In genomic region chr7:155644178-155644970, GRCh38 we compare ENCODE assay signal across 8 cellular contexts. TPM values are rescaled to one million over a fixed set of nuclear protein-coding genes. Genes with fewer than 3 reads are reported as not detected.
DNase-seq lines count a peak whose midpoint lies in the region; ATAC-seq, FAIRE-seq and TF ChIP-seq lines count a peak whose summit lies in the region.

TSS of gene RBM33 (plus strand) at chr7:155644661. CDS start at chr7:155644877, 216 bp downstream.

- H3K4me3 ChIP-seq in WERI-Rb-1 (ENCODE audit: low read depth, low read length), result peak within 1 kb of the TSS; percentile 77
- H3K4me3 ChIP-seq in breast epithelium, result peak within 1 kb of the TSS; percentile 97 to 100 (median 100)
- H3K4me3 ChIP-seq in small intestine (ENCODE audit: low read depth in 1 of 2, low read length in 2 of 2), result peak within 1 kb of the TSS; percentile 97 to 99

- H3K4me1 ChIP-seq in breast epithelium, result peaks cover 3 to 6% of the 10 kb centered on the region in 2 donors
- H3K4me1 ChIP-seq in small intestine (ENCODE audit: control insufficient read depth in 2 of 2, insufficient read depth in 1 of 2, low read depth in 1 of 2, low read length in 1 of 2), result peaks cover 0 to 4% of the 10 kb centered on the region in 2 donors

- FAIRE-seq in small intestine (lab: Jason Lieb, UNC), result no peak

- no peak for TF ChIP-seq POLR2A in breast epithelium (IDR thresholded peaks at IDR 0.05)

- H3K27ac ChIP-seq in WERI-Rb-1 (peak within 1 kb of the TSS; percentile 96), breast epithelium (peak within 1 kb of the TSS; percentile 98 to 99), small intestine (ENCODE audit: low read depth in 1 of 2, low read length in 1 of 2) (peak within 1 kb of the TSS; percentile 97 to 99)

- in situ Hi-C loops in ACHN (cut with HindIII; ENCODE audit: low pct_ligation_motif_present, low pct_unique_long_range_greater_than_20kb, low sequenced_read_pairs), result no loop called here

- H3K27me3 ChIP-seq in WERI-Rb-1 (ENCODE audit: insufficient read depth, low read depth, severe bottlenecking) (no peaks in the 10 kb centered on the region), breast epithelium (no peaks in the 10 kb centered on the region), small intestine (ENCODE audit: control insufficient read depth in 2 of 2, insufficient read depth in 2 of 2, low read length in 2 of 2) (no peaks in the 10 kb centered on the region)

- WGBS in small intestine, 3 donors, result 0% methylated on average over 47 to 85 of the region's 85 CpGs

- intact Hi-C loops in breast epithelium (cut with DNase I; ENCODE audit: low total_unique reads), result no loop called here

- TF ChIP-seq CTCF in WERI-Rb-1 (IDR thresholded peaks at IDR 0.05; ENCODE audit: low read depth, low read length), result no peak
- no peak for TF ChIP-seq CTCF in breast epithelium (IDR thresholded peaks at IDR 0.05)

- H3K9me3 ChIP-seq in WERI-Rb-1 (ENCODE audit: severe bottlenecking), result peaks cover 10% of the 10 kb centered on the region
- peaks cover 11 to 15% of the 10 kb centered on the region in 2 donors for H3K9me3 ChIP-seq in breast epithelium
- no peaks in the 10 kb centered on the region for H3K9me3 ChIP-seq in small intestine (ENCODE audit: control insufficient read depth, low read depth)

- DNase-seq in ACHN (peak; percentile 88), NCI-H2196 (lab: John Stamatoyannopoulos, UW; ENCODE audit: unreplicated experiment) (peak; percentile 62), WERI-Rb-1 (peak; percentile 79), breast epithelium (ENCODE audit: low spot score in 2 of 2) (peak; percentile 50 to 61), iPS-NIHi11 (ENCODE audit: low spot score) (peak; percentile 91), small intestine (peak; percentile 89)

- ATAC-seq in GM18868 (IDR thresholded peaks at IDR 0.05; ENCODE audit: unreplicated experiment) (peak; percentile 75), HG03103 (IDR thresholded peaks at IDR 0.05; ENCODE audit: low read depth, unreplicated experiment) (peak; percentile 74)

- H3K36me3 ChIP-seq in WERI-Rb-1 (peaks cover 67% of the 10 kb centered on the region), breast epithelium (no peaks in the 10 kb centered on the region), small intestine (ENCODE audit: control insufficient read depth in 2 of 2, insufficient read depth in 2 of 2, low read length in 2 of 2) (peaks cover 2 to 9% of the 10 kb centered on the region in 2 donors)

RNA-seq across cellular contexts. Expression of gene RBM33, which starts in this region (rescaled TPM):
- total RNA-seq in breast epithelium, result 10 to 100 TPM; 34.9 to 58.8 (median 46.5) TPM
- polyA plus RNA-seq in small intestine, result 10 to 100 TPM in 2 of 3 donors, 1 to 10 TPM in 1; 7.8 to 19.1 (median 11.2) TPM

Comparison
In these comparisons a context has a peak if more than half of its experiments do, and no peak if none do; other contexts are left out.
1. Peak in every context shown above with its lines: DNase-seq, ATAC-seq, H3K4me3 ChIP-seq and H3K27ac ChIP-seq.